8 cellular contexts compared by ENCODE assay signal in genomic region chr17:61862975-61863800, GRCh38. TPM values are rescaled to one million over a fixed set of nuclear protein-coding genes. Genes with fewer than 3 reads are reported as not detected.
DNase-seq lines count a peak whose midpoint lies in the region; ATAC-seq, FAIRE-seq and TF ChIP-seq lines count a peak whose summit lies in the region.

Gene BRIP1, minus strand, starts transcription at chr17:61863528. Its CDS starts 1,989 bp downstream, at chr17:61861539.

- DNase-seq in GM12891 (ENCODE audit: insufficient read length, low spot score) = peak; percentile 72
- peak; percentile 97 for DNase-seq in NCI-H1436 (lab: John Stamatoyannopoulos, UW)
- DNase-seq in SW480 (ENCODE audit: low spot score) = peak; percentile 92
- peak; percentile 79 for DNase-seq in activated naive CD8-positive, alpha-beta T cell treated with anti-CD3 and anti-CD28 coated beads, Interleukin-2, amount 50 U/mL, for 16 hours (ENCODE audit: low read depth, low spot score)
- DNase-seq in heart right ventricle = peak; percentile 87 to 90
- peak; percentile 75 to 97 (median 86) for DNase-seq in posterior cingulate gyrus
- DNase-seq in upper lobe of left lung = peak; percentile 87 to 94

- H3K27me3 ChIP-seq in heart right ventricle (no peaks in the 10 kb centered on the region), upper lobe of left lung (no peaks in the 10 kb centered on the region)

- H3K27ac ChIP-seq in heart right ventricle (peak within 1 kb of the TSS in 9 of 10 donors; percentile 47 to 85 (median 67)), upper lobe of left lung (peak within 1 kb of the TSS; percentile 68 to 84 (median 82))

- H3K4me1 ChIP-seq in heart right ventricle = peaks cover 0 to 22% (median 9%) of the 10 kb centered on the region in 9 donors
- H3K4me1 ChIP-seq in upper lobe of left lung = peaks cover 6 to 10% (median 8%) of the 10 kb centered on the region in 4 donors

- H3K9me3 ChIP-seq in heart right ventricle (no peaks in the 10 kb centered on the region), upper lobe of left lung (no peaks in the 10 kb centered on the region)

- peak; percentile 92 for FAIRE-seq in GM12891 (lab: Jason Lieb, UNC)

- TF ChIP-seq EP300 in upper lobe of left lung (IDR thresholded peaks at IDR 0.05) = no peak

- TF ChIP-seq POLR2A in GM12891 (IDR thresholded peaks at IDR 0.05; ENCODE audit: low read depth, low read length) (peak; percentile 74; the same call in 1 of the 2 replicates), upper lobe of left lung (IDR thresholded peaks at IDR 0.05) (no peak)

- WGBS in heart right ventricle, 2 donors = 0 to 1% methylated on average over 43 of the region's 43 CpGs
- 0% methylated on average over 30 to 42 of the region's 43 CpGs for WGBS in upper lobe of left lung, 2 donors

- H3K36me3 ChIP-seq in heart right ventricle (peaks cover 0 to 22% (median 4%) of the 10 kb centered on the region in 9 donors), upper lobe of left lung (peaks cover 0 to 12% (median 0%) of the 10 kb centered on the region in 4 donors)

- intact Hi-C loops in heart right ventricle (cut with DNase I) (loop anchor here in 1 of 10 donors (5.0 kb wide), 1 partner anchor 204 kb away; the partner anchor contains the start of gene MED13), posterior cingulate gyrus (cut with DNase I) (loop anchor here (10.0 kb wide), 1 partner anchor 62 kb away; the partner anchor contains the start of gene INTS2)

- H3K4me3 ChIP-seq in heart right ventricle = peak within 1 kb of the TSS; percentile 26 to 80 (median 66)
- H3K4me3 ChIP-seq in upper lobe of left lung = peak within 1 kb of the TSS; percentile 59 to 78 (median 61)

- TF ChIP-seq CTCF in heart right ventricle (IDR thresholded peaks at IDR 0.05) (no peak), upper lobe of left lung (IDR thresholded peaks at IDR 0.05) (no peak)

- ATAC-seq in HG02840 (IDR thresholded peaks at IDR 0.05; ENCODE audit: low FRiP score, unreplicated experiment) (peak; percentile 74), heart right ventricle (peak; percentile 99 to 100 (median 100)), upper lobe of left lung (ENCODE audit: low FRiP score in 2 of 2) (peak; percentile 98 to 99)

TF ChIP-seq in GM12891, 5 proteins besides CTCF, POLR2A, EP300 and RAD21:
- TF ChIP-seq SPI1 (IDR thresholded peaks at IDR 0.05; ENCODE audit: low read depth, low read length) (no peak), TAF1 (IDR thresholded peaks at IDR 0.05; ENCODE audit: low read depth, low read length) (peak; percentile 66; the same call in 1 of the 2 replicates), POU2F2 (IDR thresholded peaks at IDR 0.05; ENCODE audit: low read depth, low read length) (peak; percentile 55; the same call in 1 of the 2 replicates), POLR2AphosphoS5 (IDR thresholded peaks at IDR 0.05; ENCODE audit: low read depth, low read length) (peak; percentile 81)

RNA-seq across cellular contexts. Expression of gene BRIP1, which starts in this region (rescaled TPM):
- polyA plus RNA-seq in GM12891 (2012; ENCODE audit: low read depth, missing spikeins) = 4.8 TPM
- total RNA-seq in heart right ventricle = 1 to 10 TPM in 1 of 10 donors, under 1 TPM in 8, not detected in 1; 0.09 to 2.1 (median 0.26) TPM
- under 1 TPM; 0.03 to 0.22 TPM for polyA plus RNA-seq in heart right ventricle
- total RNA-seq in upper lobe of left lung = 1 to 10 TPM in 2 of 6 donors, under 1 TPM in 4; 0.55 to 2.5 (median 0.85) TPM

Comparison
In these comparisons a context has a peak if more than half of its experiments do, and no peak if none do; other contexts are left out.
1. Peak in every context shown above with its lines: DNase-seq, ATAC-seq, H3K4me3 ChIP-seq and H3K27ac ChIP-seq.